8 cellular contexts compared by ENCODE assay signal in genomic region chr22:41621099-41621910, GRCh38. TPM values are rescaled to one million over a fixed set of nuclear protein-coding genes. Genes with fewer than 3 reads are reported as not detected.
DNase-seq lines count a peak whose midpoint lies in the region; ATAC-seq and TF ChIP-seq lines count a peak whose summit lies in the region.

Gene XRCC6, plus strand, starts transcription at chr22:41621295. Its CDS starts 710 bp downstream, at chr22:41622005.

- peak within 1 kb of the TSS; percentile 98 for H2AFZ ChIP-seq in Loucy (ENCODE audit: low read length)

- H3K79me2 ChIP-seq in Loucy (ENCODE audit: insufficient read depth, low read length): peaks cover 43% of the 10 kb centered on the region

- no peak for TF ChIP-seq CTCF in Loucy (conservative IDR thresholded peaks at IDR 0.05; ENCODE audit: low read length)

- H3K27me3 ChIP-seq in Loucy (ENCODE audit: insufficient read depth, low read length, poor library complexity, severe bottlenecking): peaks cover 15% of the 10 kb centered on the region

- H3K4me2 ChIP-seq in Loucy (ENCODE audit: low read depth, low read length, poor library complexity, severe bottlenecking): peak within 1 kb of the TSS; percentile 98

- no peaks in the 10 kb centered on the region for H3F3A ChIP-seq in Loucy (ENCODE audit: low read depth)

- H3K4me3 Mint-ChIP-seq in natural killer cell treated with Interleukin-12 subunit alpha and Interleukin-12 subunit beta and Interleukin-15 and Interleukin-18, amount 100 ng/mL, for 72 hours: peak within 1 kb of the TSS; percentile 100

- TF ChIP-seq POLR2A in Raji (IDR thresholded peaks at IDR 0.05; ENCODE audit: insufficient read depth, low read depth, low read length): peak; percentile 94

- H3K9me3 ChIP-seq in Loucy (ENCODE audit: insufficient read depth, low read depth, low read length): no peaks in the 10 kb centered on the region

- DNase-seq in EH (ENCODE audit: low read depth): peak; percentile 100
- peak; percentile 100 for DNase-seq in H4 (ENCODE audit: low spot score)
- peak; percentile 99 for DNase-seq in activated T-helper 9 cell treated with anti-CD3 and anti-CD28 coated beads, Interleukin-2, amount 50 U/mL, for 16 hours (ENCODE audit: low read depth)
- DNase-seq in fibroblast of peridontal ligament (ENCODE audit: extremely low read depth): peak; percentile 100
- peak; percentile 99 for DNase-seq in natural killer cell treated with Interleukin-12 subunit alpha and Interleukin-12 subunit beta and Interleukin-15 and Interleukin-18, amount 100 ng/mL, for 72 hours (ENCODE audit: low spot score)
- peak; percentile 100 for DNase-seq in stimulated activated naive CD8-positive, alpha-beta T cell treated with anti-CD3 and anti-CD28 coated beads, Interleukin-15, Interleukin-2, amounts not matched to agents 100 U/mL and 50 U/mL, for 24 hours

- peaks cover 11% of the 10 kb centered on the region for H3K36me3 Mint-ChIP-seq in natural killer cell treated with Interleukin-12 subunit alpha and Interleukin-12 subunit beta and Interleukin-15 and Interleukin-18, amount 100 ng/mL, for 72 hours

- peak within 1 kb of the TSS; percentile 99 for H3K4me3 ChIP-seq in Loucy (ENCODE audit: low read length, poor library complexity, severe bottlenecking)

- H3K9ac ChIP-seq in Loucy (ENCODE audit: low read depth, low read length, poor library complexity, severe bottlenecking): peak within 1 kb of the TSS; percentile 98

- H3K36me3 ChIP-seq in Loucy (ENCODE audit: insufficient read depth, low read length): peaks cover 11% of the 10 kb centered on the region; the same call in 1 of the 2 replicates

- peak; percentile 96 to 98 for ATAC-seq in natural killer cell treated with Interleukin-12 subunit alpha and Interleukin-12 subunit beta and Interleukin-15 and Interleukin-18, amount 100 ng/mL, for 72 hours
- peak; percentile 95 for ATAC-seq in stimulated activated naive CD8-positive, alpha-beta T cell treated with anti-CD3 and anti-CD28 coated beads, Interleukin-15, Interleukin-2, amounts not matched to agents 100 U/mL and 50 U/mL, for 24 hours

- H3K9me2 ChIP-seq in Loucy (replicated peaks; ENCODE audit: low read depth, low read length): no peaks in the 10 kb centered on the region

- H3K4me1 Mint-ChIP-seq in natural killer cell treated with Interleukin-12 subunit alpha and Interleukin-12 subunit beta and Interleukin-15 and Interleukin-18, amount 100 ng/mL, for 72 hours (ENCODE audit: low read depth in 2 of 2): peaks cover 30 to 40% of the 10 kb centered on the region in 2 donors

- peak within 1 kb of the TSS; percentile 98 for H3K27ac Mint-ChIP-seq in natural killer cell treated with Interleukin-12 subunit alpha and Interleukin-12 subunit beta and Interleukin-15 and Interleukin-18, amount 100 ng/mL, for 72 hours

- H3K27me3 Mint-ChIP-seq in natural killer cell treated with Interleukin-12 subunit alpha and Interleukin-12 subunit beta and Interleukin-15 and Interleukin-18, amount 100 ng/mL, for 72 hours: no peaks in the 10 kb centered on the region

- H3K4me1 ChIP-seq in Loucy (ENCODE audit: insufficient read depth, low read length, poor library complexity, severe bottlenecking): peaks cover 24% of the 10 kb centered on the region

- peaks cover 44% of the 10 kb centered on the region for H4K20me1 ChIP-seq in Loucy (ENCODE audit: insufficient read depth, low read length, poor library complexity, severe bottlenecking)

- no peaks in the 10 kb centered on the region for H3K9me3 Mint-ChIP-seq in natural killer cell treated with Interleukin-12 subunit alpha and Interleukin-12 subunit beta and Interleukin-15 and Interleukin-18, amount 100 ng/mL, for 72 hours

RNA-seq across cellular contexts. Expression of gene XRCC6, which starts in this region (rescaled TPM):
- total RNA-seq in H4 (2014; rRNA removed; shearing (Covaris generic)): 634 and 694 TPM in 2 replicates
- 100 to 1,000 TPM; 276 to 305 TPM for total RNA-seq in natural killer cell treated with Interleukin-12 subunit alpha and Interleukin-12 subunit beta and Interleukin-15 and Interleukin-18, amount 100 ng/mL, for 72 hours

Comparison
In these comparisons a context has a peak if more than half of its experiments do, and no peak if none do; other contexts are left out.
1. Peak in every context shown above with its lines: DNase-seq, ATAC-seq and H3K4me3 ChIP-seq.